Comparison of ENCODE assay signal across 15 cellular contexts in genomic region chr12:56716933-56717880, GRCh38. TPM values are rescaled to one million over a fixed set of nuclear protein-coding genes. Genes with fewer than 3 reads are reported as not detected.
DNase-seq lines count a peak whose midpoint lies in the region; ATAC-seq, FAIRE-seq and TF ChIP-seq lines count a peak whose summit lies in the region.
"Had no signal": no experiment of that assay in that cellular context is flagged by ENCODE, and none has a peak within 500 bp of the region (broad histone marks: within the 10 kb centered on the region; RNA-seq: fewer than 3 reads in every experiment).

No MANE protein-coding gene starts in this region.

- POLR2A ChIA-PET in T-cell (lab: Charles Lee): interaction anchor here in 1 of 2 donors (0.6 kb wide), 1 partner anchor 23 kb away, joined by 4 read pairs; no protein-coding TSS in a partner anchor
- POLR2A ChIA-PET in HepG2 (lab: Yijun Ruan, JAX): interaction anchor here (0.6 to 2.5 kb wide), 6 partner anchors 8 to 80 kb away, joined by 3 to 10 read pairs (median 4); partner anchors contain the start of genes NACA and PTGES3

- peaks cover 43 to 80% of the 10 kb centered on the region in 2 experiments for H3K36me3 ChIP-seq in HepG2 (replicated peaks in 1 of 2; ENCODE audit: control insufficient read depth in 1 of 2, insufficient read depth in 2 of 2, low read length in 2 of 2)
- peaks cover 66% of the 10 kb centered on the region for H3K36me3 ChIP-seq in upper lobe of right lung
- peaks cover 68% of the 10 kb centered on the region for H3K36me3 ChIP-seq in left ventricle myocardium inferior

- H3K4me1 Mint-ChIP-seq in activated naive CD4-positive, alpha-beta T cell treated with anti-CD3 and anti-CD28 coated beads for 36 hours (ENCODE audit: low read depth): peaks cover 59% of the 10 kb centered on the region
- H3K4me1 Mint-ChIP-seq in activated naive CD4-positive, alpha-beta T cell treated with anti-CD3 and anti-CD28 coated beads, Interleukin-2, amount 10 ng/mL, durations not matched to agents 7 days and 5 days: peaks cover 52% of the 10 kb centered on the region
- H3K4me1 Mint-ChIP-seq in T-cell: peaks cover 56 to 60% (median 59%) of the 10 kb centered on the region in 3 donors

- H3K9me3 Mint-ChIP-seq in activated naive CD4-positive, alpha-beta T cell treated with anti-CD3 and anti-CD28 coated beads for 36 hours: no peaks in the 10 kb centered on the region
- H3K9me3 Mint-ChIP-seq in activated naive CD4-positive, alpha-beta T cell treated with anti-CD3 and anti-CD28 coated beads, Interleukin-2, amount 10 ng/mL, durations not matched to agents 7 days and 5 days: no peaks in the 10 kb centered on the region
- H3K9me3 Mint-ChIP-seq in T-cell: no peaks in the 10 kb centered on the region

- CTCF ChIA-PET in activated naive CD4-positive, alpha-beta T cell treated with anti-CD3 and anti-CD28 coated beads for 36 hours (lab: Charles Lee): interaction anchor here (0.6 to 1.1 kb wide), 4 partner anchors 9 to 97 kb away, joined by 3 to 4 read pairs (median 3); no protein-coding TSS in a partner anchor
- CTCF ChIA-PET in activated naive CD4-positive, alpha-beta T cell treated with anti-CD3 and anti-CD28 coated beads, Interleukin-2, amount 10 ng/mL, durations not matched to agents 7 days and 5 days (lab: Charles Lee): no interaction called here
- CTCF ChIA-PET in T-cell (lab: Charles Lee) (interaction anchor here (0.6 to 1.5 kb wide), 8 partner anchors 12 to 686 kb away, joined by 3 to 8 read pairs (median 4); no protein-coding TSS in a partner anchor), HepG2 (lab: Yijun Ruan, JAX; ENCODE audit: low intra/inter-chr PET ratio, low total read pairs) (no interaction called here)

- no peak for TF ChIP-seq CTCF in HepG2 (CRISPR knock-in tag; IDR thresholded peaks at IDR 0.05)
- TF ChIP-seq CTCF in upper lobe of right lung (IDR thresholded peaks at IDR 0.05): no peak
- no peak for TF ChIP-seq CTCF in left ventricle myocardium inferior (IDR thresholded peaks at IDR 0.05; ENCODE audit: borderline replicate concordance)

- peaks cover 42% of the 10 kb centered on the region for H3K4me1 ChIP-seq in HepG2 (ENCODE audit: insufficient read depth, low read length)
- H3K4me1 ChIP-seq in upper lobe of right lung: peaks cover 36% of the 10 kb centered on the region
- peaks cover 68% of the 10 kb centered on the region for H3K4me1 ChIP-seq in left ventricle myocardium inferior

- TF ChIP-seq POLR2A in HepG2 (IDR thresholded peaks at IDR 0.05; ENCODE audit: insufficient read depth in 1 of 2, low read depth in 2 of 2, low read length in 2 of 2): no peak

- H3K27me3 Mint-ChIP-seq in activated naive CD4-positive, alpha-beta T cell treated with anti-CD3 and anti-CD28 coated beads for 36 hours (ENCODE audit: low read depth): no peaks in the 10 kb centered on the region
- H3K27me3 Mint-ChIP-seq in activated naive CD4-positive, alpha-beta T cell treated with anti-CD3 and anti-CD28 coated beads, Interleukin-2, amount 10 ng/mL, durations not matched to agents 7 days and 5 days: no peaks in the 10 kb centered on the region
- no peaks in the 10 kb centered on the region for H3K27me3 Mint-ChIP-seq in T-cell

- peaks cover 82% of the 10 kb centered on the region for H3K36me3 Mint-ChIP-seq in activated naive CD4-positive, alpha-beta T cell treated with anti-CD3 and anti-CD28 coated beads for 36 hours (ENCODE audit: low read depth)
- peaks cover 81% of the 10 kb centered on the region for H3K36me3 Mint-ChIP-seq in activated naive CD4-positive, alpha-beta T cell treated with anti-CD3 and anti-CD28 coated beads, Interleukin-2, amount 10 ng/mL, durations not matched to agents 7 days and 5 days
- peaks cover 65% of the 10 kb centered on the region for H3K36me3 Mint-ChIP-seq in T-cell

- intact Hi-C loops in activated naive CD4-positive, alpha-beta T cell treated with anti-CD3 and anti-CD28 coated beads for 36 hours (cut with micrococcal nuclease): no loop called here
- intact Hi-C loops in HepG2 (cut with micrococcal nuclease; ENCODE audit: unreplicated experiment) (no loop called here), upper lobe of right lung (cut with DNase I) (no loop called here), left ventricle myocardium inferior (cut with micrococcal nuclease) (no loop called here)

- H4K20me1 ChIP-seq in HepG2 (ENCODE audit: insufficient read depth, low read length): peaks cover 67% of the 10 kb centered on the region

- no peak overlapping the region for H3K4me3 Mint-ChIP-seq in activated naive CD4-positive, alpha-beta T cell treated with anti-CD3 and anti-CD28 coated beads for 36 hours
- no peak overlapping the region for H3K4me3 Mint-ChIP-seq in activated naive CD4-positive, alpha-beta T cell treated with anti-CD3 and anti-CD28 coated beads, Interleukin-2, amount 10 ng/mL, durations not matched to agents 7 days and 5 days
- H3K4me3 Mint-ChIP-seq in T-cell: peak overlapping the region in 1 of 3 donors; percentile 15

- no peak for TF ChIP-seq RAD21 in HepG2 (CRISPR knock-in tag; IDR thresholded peaks at IDR 0.05)

- peak overlapping the region; percentile 65 for H3K27ac Mint-ChIP-seq in activated naive CD4-positive, alpha-beta T cell treated with anti-CD3 and anti-CD28 coated beads for 36 hours
- no peak overlapping the region for H3K27ac Mint-ChIP-seq in activated naive CD4-positive, alpha-beta T cell treated with anti-CD3 and anti-CD28 coated beads, Interleukin-2, amount 10 ng/mL, durations not matched to agents 7 days and 5 days
- peak overlapping the region; percentile 62 to 71 for H3K27ac Mint-ChIP-seq in T-cell

- H3K9me3 ChIP-seq in HepG2 (ENCODE audit: low read length): no peaks in the 10 kb centered on the region
- H3K9me3 ChIP-seq in upper lobe of right lung: no peaks in the 10 kb centered on the region
- H3K9me3 ChIP-seq in left ventricle myocardium inferior (replicated peaks): no peaks in the 10 kb centered on the region
- H3K9me3 ChIP-seq: tibial artery had no signal

- H3K4me3 ChIP-seq in HepG2 (replicated peaks in 1 of 3; ENCODE audit: insufficient read depth in 1 of 3, low read depth in 2 of 3, low read length in 3 of 3): no peak overlapping the region
- H3K4me3 ChIP-seq in upper lobe of right lung: no peak overlapping the region
- H3K4me3 ChIP-seq in left ventricle myocardium inferior: no peak overlapping the region
- H3K4me3 ChIP-seq: tibial artery had no signal

- H3K79me2 ChIP-seq in HepG2 (ENCODE audit: insufficient read depth, low read length): peaks cover 59% of the 10 kb centered on the region

- in situ Hi-C loops in HepG2 (cut with HindIII; ENCODE audit: extremely low pct_ligation_motif_present, low pct_unique_long_range_greater_than_20kb): no loop called here

- H2AFZ ChIP-seq in HepG2 (ENCODE audit: low read length): no peak overlapping the region

- no peak for DNase-seq in activated naive CD4-positive, alpha-beta T cell treated with anti-CD3 and anti-CD28 coated beads for 36 hours
- no peak for DNase-seq in activated naive CD4-positive, alpha-beta T cell treated with anti-CD3 and anti-CD28 coated beads, Interleukin-2, amount 10 ng/mL, durations not matched to agents 7 days and 5 days
- no peak for DNase-seq in T-cell
- DNase-seq in HepG2 (ENCODE audit: low spot score): no peak
- DNase-seq in upper lobe of right lung: peak; percentile 25
- no peak for DNase-seq in MV-4-11 (lab: John Stamatoyannopoulos, UW)
- DNase-seq in A172 (ENCODE audit: low spot score): no peak
- no peak for DNase-seq in left ventricle myocardium inferior
- DNase-seq: amniotic stem cell, IMR-90, mammary epithelial cell, NCI-H1417 treated with DMSO at 0.1 percent for 48 hours had no signal

- no TSS peak for BruUV-seq in HepG2 (replicated peaks; lab: Mats Ljungman, UMichigan)

- TF ChIP-seq EP300 in HepG2 (IDR thresholded peaks at IDR 0.05; ENCODE audit: low read depth in 2 of 2, low read length in 2 of 2) (no peak), HepG2 (CRISPR knock-in tag; IDR thresholded peaks at IDR 0.05; ENCODE audit: borderline replicate concordance) (no peak)

- 100% methylated on average over 3 of the region's 4 CpGs for WGBS in HepG2 (ENCODE audit: low lambda C conversion rate)

- no peak for FAIRE-seq in HepG2 (lab: Jason Lieb, UNC)
- FAIRE-seq: GM12891 had no signal

- H3K4me2 ChIP-seq in HepG2 (ENCODE audit: low read depth, low read length): no peak overlapping the region

- H3K9ac ChIP-seq in HepG2 (ENCODE audit: insufficient read depth, low read depth, low read length): no peak overlapping the region

- H3K27me3 ChIP-seq in HepG2 (ENCODE audit: control insufficient read depth in 1 of 2, insufficient read depth in 2 of 2, low read length in 2 of 2) (no peaks in the 10 kb centered on the region), upper lobe of right lung (no peaks in the 10 kb centered on the region), left ventricle myocardium inferior (ENCODE audit: low read depth) (no peaks in the 10 kb centered on the region)
- H3K27me3 ChIP-seq: tibial artery had no signal

- no peak overlapping the region for H3K27ac ChIP-seq in HepG2 (ENCODE audit: extremely low read length, insufficient read depth, low read length)
- H3K27ac ChIP-seq in upper lobe of right lung: no peak overlapping the region
- no peak overlapping the region for H3K27ac ChIP-seq in left ventricle myocardium inferior (replicated peaks)
- H3K27ac ChIP-seq: tibial artery had no signal

- no peak for ATAC-seq in T-cell (replicated peaks in 1 of 4)
- ATAC-seq in HepG2: no peak
- ATAC-seq in upper lobe of right lung: no peak
- ATAC-seq: Panc1 had no signal

RNA-seq across cellular contexts. Expression of gene NACA, which starts 7.9 kb away (rescaled TPM):
- total RNA-seq in activated naive CD4-positive, alpha-beta T cell treated with anti-CD3 and anti-CD28 coated beads for 36 hours: 1,000 to 10,000 TPM; 1,279 to 1,321 TPM
- total RNA-seq in T-cell (1,000 to 10,000 TPM; 1,098 to 1,258 (median 1,167) TPM), HepG2 (2016; rRNA removed; fragmentation: Illumina TruSeq; extraction: Trizol) (1,700 and 2,295 TPM in 2 replicates), upper lobe of right lung (665 TPM), left ventricle myocardium inferior (477 TPM)
- 1,346 and 1,631 TPM in 2 replicates for total RNA-seq in HepG2 (2016; cell fraction: cytosol; rRNA removed; fragmentation: Illumina TruSeq; extraction: Trizol; ENCODE audit: low read depth)
- 1,693 and 2,342 TPM in 2 replicates for total RNA-seq in HepG2 (2016; cell fraction: insoluble cytoplasmic fraction; rRNA removed; fragmentation: Illumina TruSeq; extraction: Trizol)
- 2,301 and 2,703 TPM in 2 replicates for total RNA-seq in HepG2 (2016; cell fraction: membrane; rRNA removed; fragmentation: Illumina TruSeq; extraction: Trizol)
- total RNA-seq in HepG2 (2016; cell fraction: nucleus; rRNA removed; fragmentation: Illumina TruSeq; extraction: Trizol): 536 and 558 TPM in 2 replicates
- 688 and 799 TPM in 2 replicates for polyA plus RNA-seq in HepG2 (2011; rRNA removed)
- 537 and 762 TPM in 2 replicates for polyA plus RNA-seq in HepG2 (2011; cell fraction: cytosol; rRNA removed)
- 98.1 and 131 TPM in 2 replicates for polyA plus RNA-seq in HepG2 (2011; cell fraction: nucleus; rRNA removed)
- polyA plus RNA-seq in HepG2 (2012): 1,697 and 1,960 TPM in 2 replicates
- 1,551 and 1,609 TPM in 2 replicates for polyA plus RNA-seq in HepG2 (2016; cell fraction: cytosol; fragmentation: Illumina TruSeq; extraction: Trizol; ENCODE audit: low read depth)
- 1,930 and 2,097 TPM in 2 replicates for polyA plus RNA-seq in HepG2 (2016; cell fraction: insoluble cytoplasmic fraction; fragmentation: Illumina TruSeq; extraction: Trizol; ENCODE audit: low read depth)
- polyA plus RNA-seq in HepG2 (2016; cell fraction: membrane; fragmentation: Illumina TruSeq; extraction: Trizol; ENCODE audit: low read depth): 2,028 and 2,269 TPM in 2 replicates
- polyA plus RNA-seq in HepG2 (2016; cell fraction: nucleus; fragmentation: Illumina TruSeq; extraction: Trizol; ENCODE audit: insufficient read depth, low read depth): 833 and 868 TPM in 2 replicates
- 250 and 557 TPM in 2 replicates for polyA minus RNA-seq in HepG2 (2011; rRNA and poly(A)+ RNA removed; ENCODE audit: low replicate concordance)
- polyA minus RNA-seq in HepG2 (2011; cell fraction: cytosol; rRNA and poly(A)+ RNA removed): 139 and 145 TPM in 2 replicates
- 70.6 and 115 TPM in 2 replicates for polyA minus RNA-seq in HepG2 (2011; cell fraction: nucleus; rRNA and poly(A)+ RNA removed)
- 1,709 and 1,797 TPM in 2 replicates for total RNA-seq in A172 (2014; rRNA removed; shearing (Covaris generic))

RNA-seq across cellular contexts. Expression of gene PTGES3, which starts 29.1 kb away (rescaled TPM):
- total RNA-seq in activated naive CD4-positive, alpha-beta T cell treated with anti-CD3 and anti-CD28 coated beads for 36 hours: 100 to 1,000 TPM; 289 to 293 TPM
- 100 to 1,000 TPM; 121 to 155 (median 145) TPM for total RNA-seq in T-cell
- 159 and 290 TPM in 2 replicates for total RNA-seq in HepG2 (2016; rRNA removed; fragmentation: Illumina TruSeq; extraction: Trizol)
- total RNA-seq in HepG2 (2016; cell fraction: cytosol; rRNA removed; fragmentation: Illumina TruSeq; extraction: Trizol; ENCODE audit: low read depth): 36.7 and 44.1 TPM in 2 replicates
- total RNA-seq in HepG2 (2016; cell fraction: insoluble cytoplasmic fraction; rRNA removed; fragmentation: Illumina TruSeq; extraction: Trizol): 170 and 269 TPM in 2 replicates
- total RNA-seq in HepG2 (2016; cell fraction: membrane; rRNA removed; fragmentation: Illumina TruSeq; extraction: Trizol): 155 and 168 TPM in 2 replicates
- 118 and 124 TPM in 2 replicates for total RNA-seq in HepG2 (2016; cell fraction: nucleus; rRNA removed; fragmentation: Illumina TruSeq; extraction: Trizol)
- polyA plus RNA-seq in HepG2 (2011; rRNA removed): 43.7 and 54.4 TPM in 2 replicates
- 23.9 and 37.8 TPM in 2 replicates for polyA plus RNA-seq in HepG2 (2011; cell fraction: cytosol; rRNA removed)
- polyA plus RNA-seq in HepG2 (2011; cell fraction: nucleus; rRNA removed): 16.1 and 21.1 TPM in 2 replicates
- 244 and 265 TPM in 2 replicates for polyA plus RNA-seq in HepG2 (2012)
- 58.0 and 58.7 TPM in 2 replicates for polyA plus RNA-seq in HepG2 (2016; cell fraction: cytosol; fragmentation: Illumina TruSeq; extraction: Trizol; ENCODE audit: low read depth)
- 452 and 465 TPM in 2 replicates for polyA plus RNA-seq in HepG2 (2016; cell fraction: insoluble cytoplasmic fraction; fragmentation: Illumina TruSeq; extraction: Trizol; ENCODE audit: low read depth)
- 140 and 145 TPM in 2 replicates for polyA plus RNA-seq in HepG2 (2016; cell fraction: membrane; fragmentation: Illumina TruSeq; extraction: Trizol; ENCODE audit: low read depth)
- 228 and 240 TPM in 2 replicates for polyA plus RNA-seq in HepG2 (2016; cell fraction: nucleus; fragmentation: Illumina TruSeq; extraction: Trizol; ENCODE audit: insufficient read depth, low read depth)
- 15.3 and 29.9 TPM in 2 replicates for polyA minus RNA-seq in HepG2 (2011; rRNA and poly(A)+ RNA removed; ENCODE audit: low replicate concordance)
- polyA minus RNA-seq in HepG2 (2011; cell fraction: cytosol; rRNA and poly(A)+ RNA removed): 57.2 and 64.6 TPM in 2 replicates
- polyA minus RNA-seq in HepG2 (2011; cell fraction: nucleus; rRNA and poly(A)+ RNA removed): 23.0 and 29.1 TPM in 2 replicates
- 168 TPM for total RNA-seq in upper lobe of right lung
- 188 and 222 TPM in 2 replicates for total RNA-seq in A172 (2014; rRNA removed; shearing (Covaris generic))
- total RNA-seq in left ventricle myocardium inferior: 136 TPM

RNA-seq across cellular contexts. Expression of gene PRIM1, which starts 34.9 kb away (rescaled TPM):
- total RNA-seq in activated naive CD4-positive, alpha-beta T cell treated with anti-CD3 and anti-CD28 coated beads for 36 hours: 10 to 100 TPM; 74.9 to 75.0 TPM
- total RNA-seq in T-cell: 10 to 100 TPM; 17.3 to 25.2 (median 22.2) TPM
- total RNA-seq in HepG2 (2016; rRNA removed; fragmentation: Illumina TruSeq; extraction: Trizol): 47.3 and 67.0 TPM in 2 replicates
- 14.0 and 14.2 TPM in 2 replicates for total RNA-seq in HepG2 (2016; cell fraction: cytosol; rRNA removed; fragmentation: Illumina TruSeq; extraction: Trizol; ENCODE audit: low read depth)
- 47.6 and 69.6 TPM in 2 replicates for total RNA-seq in HepG2 (2016; cell fraction: insoluble cytoplasmic fraction; rRNA removed; fragmentation: Illumina TruSeq; extraction: Trizol)
- 17.8 and 19.7 TPM in 2 replicates for total RNA-seq in HepG2 (2016; cell fraction: membrane; rRNA removed; fragmentation: Illumina TruSeq; extraction: Trizol)
- total RNA-seq in HepG2 (2016; cell fraction: nucleus; rRNA removed; fragmentation: Illumina TruSeq; extraction: Trizol): 33.7 and 38.1 TPM in 2 replicates
- 18.1 and 30.0 TPM in 2 replicates for polyA plus RNA-seq in HepG2 (2011; rRNA removed)
- polyA plus RNA-seq in HepG2 (2011; cell fraction: cytosol; rRNA removed): 15.5 and 16.8 TPM in 2 replicates
- polyA plus RNA-seq in HepG2 (2011; cell fraction: nucleus; rRNA removed): 20.7 and 23.5 TPM in 2 replicates
- 15.2 and 26.9 TPM in 2 replicates for polyA plus RNA-seq in HepG2 (2012)
- polyA plus RNA-seq in HepG2 (2016; cell fraction: cytosol; fragmentation: Illumina TruSeq; extraction: Trizol; ENCODE audit: low read depth): 5.4 and 7.7 TPM in 2 replicates
- 50.8 and 55.2 TPM in 2 replicates for polyA plus RNA-seq in HepG2 (2016; cell fraction: insoluble cytoplasmic fraction; fragmentation: Illumina TruSeq; extraction: Trizol; ENCODE audit: low read depth)
- polyA plus RNA-seq in HepG2 (2016; cell fraction: membrane; fragmentation: Illumina TruSeq; extraction: Trizol; ENCODE audit: low read depth): 11.4 and 12.6 TPM in 2 replicates
- polyA plus RNA-seq in HepG2 (2016; cell fraction: nucleus; fragmentation: Illumina TruSeq; extraction: Trizol; ENCODE audit: insufficient read depth, low read depth): 35.2 and 36.7 TPM in 2 replicates
- 12.4 and 36.9 TPM in 2 replicates for polyA minus RNA-seq in HepG2 (2011; rRNA and poly(A)+ RNA removed; ENCODE audit: low replicate concordance)
- polyA minus RNA-seq in HepG2 (2011; cell fraction: cytosol; rRNA and poly(A)+ RNA removed): 8.9 and 11.9 TPM in 2 replicates
- 28.3 and 28.5 TPM in 2 replicates for polyA minus RNA-seq in HepG2 (2011; cell fraction: nucleus; rRNA and poly(A)+ RNA removed)
- 9.3 TPM for total RNA-seq in upper lobe of right lung
- total RNA-seq in A172 (2014; rRNA removed; shearing (Covaris generic)): 32.6 and 45.6 TPM in 2 replicates
- total RNA-seq in left ventricle myocardium inferior: 2.7 TPM

RNA-seq across cellular contexts. Expression of gene HSD17B6, which starts 45.9 kb away (rescaled TPM):
- total RNA-seq in activated naive CD4-positive, alpha-beta T cell treated with anti-CD3 and anti-CD28 coated beads for 36 hours: 1 to 10 TPM; 3.5 to 3.7 TPM
- total RNA-seq in T-cell: 1 to 10 TPM in 3 of 5 donors, under 1 TPM in 2; 0.40 to 1.8 (median 1.1) TPM
- total RNA-seq in HepG2 (2016; rRNA removed; fragmentation: Illumina TruSeq; extraction: Trizol): 0.46 and 0.95 TPM in 2 replicates
- not detected in 2 replicates for total RNA-seq in HepG2 (2016; cell fraction: cytosol; rRNA removed; fragmentation: Illumina TruSeq; extraction: Trizol; ENCODE audit: low read depth)
- total RNA-seq in HepG2 (2016; cell fraction: insoluble cytoplasmic fraction; rRNA removed; fragmentation: Illumina TruSeq; extraction: Trizol): 0.39 and 0.74 TPM in 2 replicates
- total RNA-seq in HepG2 (2016; cell fraction: membrane; rRNA removed; fragmentation: Illumina TruSeq; extraction: Trizol): 0.31 and 0.62 TPM in 2 replicates
- total RNA-seq in HepG2 (2016; cell fraction: nucleus; rRNA removed; fragmentation: Illumina TruSeq; extraction: Trizol): 0.47 and 0.81 TPM in 2 replicates
- polyA plus RNA-seq in HepG2 (2011; rRNA removed): 1.8 and 2.6 TPM in 2 replicates
- 1.1 and 2.2 TPM in 2 replicates for polyA plus RNA-seq in HepG2 (2011; cell fraction: cytosol; rRNA removed)
- polyA plus RNA-seq in HepG2 (2011; cell fraction: nucleus; rRNA removed): 0.27 and 0.59 TPM in 2 replicates
- polyA plus RNA-seq in HepG2 (2012): 4.4 and 6.4 TPM in 2 replicates
- 0.15 and 0.20 TPM in 2 replicates for polyA plus RNA-seq in HepG2 (2016; cell fraction: cytosol; fragmentation: Illumina TruSeq; extraction: Trizol; ENCODE audit: low read depth)
- 0.24 and 0.47 TPM in 2 replicates for polyA plus RNA-seq in HepG2 (2016; cell fraction: insoluble cytoplasmic fraction; fragmentation: Illumina TruSeq; extraction: Trizol; ENCODE audit: low read depth)
- 0.30 and 0.37 TPM in 2 replicates for polyA plus RNA-seq in HepG2 (2016; cell fraction: membrane; fragmentation: Illumina TruSeq; extraction: Trizol; ENCODE audit: low read depth)
- 0.81 and 1.4 TPM in 2 replicates for polyA plus RNA-seq in HepG2 (2016; cell fraction: nucleus; fragmentation: Illumina TruSeq; extraction: Trizol; ENCODE audit: insufficient read depth, low read depth)
- 0.70 and 1.5 TPM in 2 replicates for polyA minus RNA-seq in HepG2 (2011; rRNA and poly(A)+ RNA removed; ENCODE audit: low replicate concordance)
- 0.49 TPM in 1 of 2 replicates, not detected in the other for polyA minus RNA-seq in HepG2 (2011; cell fraction: cytosol; rRNA and poly(A)+ RNA removed)
- polyA minus RNA-seq in HepG2 (2011; cell fraction: nucleus; rRNA and poly(A)+ RNA removed): 0.50 and 0.64 TPM in 2 replicates
- total RNA-seq in upper lobe of right lung: 67.4 TPM
- total RNA-seq in A172 (2014; rRNA removed; shearing (Covaris generic)): 3.7 and 13.8 TPM in 2 replicates
- total RNA-seq in left ventricle myocardium inferior: not detected

Comparison
In these comparisons a context has a peak if more than half of its experiments do, and no peak if none do; other contexts are left out.
1. CTCF ChIA-PET loops: an anchor here in activated naive CD4-positive, alpha-beta T cell treated with anti-CD3 and anti-CD28 coated beads for 36 hours (0.6 to 1.1 kb wide) and T-cell (0.6 to 1.5 kb wide); none called in activated naive CD4-positive, alpha-beta T cell treated with anti-CD3 and anti-CD28 coated beads, Interleukin-2, amount 10 ng/mL, durations not matched to agents 7 days and 5 days and HepG2.